ENCODE assay signal across 22 cellular contexts in the genomic region with DNA sequence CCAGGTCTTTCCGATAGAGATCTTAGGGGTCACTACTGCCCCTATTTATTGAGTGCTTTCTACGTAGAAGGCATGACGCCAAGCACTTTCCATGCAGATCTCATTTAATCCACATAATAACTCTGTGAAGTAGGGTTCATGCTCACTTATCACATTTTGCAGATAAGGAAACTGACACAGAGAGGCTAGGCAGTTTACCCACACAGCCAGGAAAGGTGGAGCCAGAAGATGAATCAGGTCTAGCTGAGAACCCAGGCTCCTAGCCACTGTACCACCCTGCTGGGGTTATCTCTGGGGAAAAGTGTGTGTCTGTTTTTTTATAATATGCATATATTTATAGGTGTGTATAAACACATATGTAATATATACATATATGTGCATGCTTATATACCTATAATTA.
"Had no signal": no experiment of that assay in that cellular context is flagged by ENCODE, and none has a peak within 500 bp of the region (broad histone marks: within the 10 kb centered on the region; RNA-seq: fewer than 3 reads in every experiment).

No MANE protein-coding gene starts in this region.

- H3K4me3 ChIP-seq: coronary artery, dorsolateral prefrontal cortex, esophagus muscularis mucosa, gastroesophageal sphincter, heart right ventricle, left ventricle myocardium inferior, lower lobe of right lung, mucosa of descending colon had no signal

- H3K36me3 Mint-ChIP-seq: immature natural killer cell, mesothelial cell of epicardium, naive B cell had no signal

- H3K4me1 ChIP-seq: esophagus muscularis mucosa, foreskin keratinocyte, gastroesophageal sphincter, heart right ventricle, left ventricle myocardium inferior, lower lobe of right lung had no signal

- H3K4me3 Mint-ChIP-seq: immature natural killer cell, mesothelial cell of epicardium, naive B cell had no signal

- H3K36me3 ChIP-seq: esophagus muscularis mucosa, gastroesophageal sphincter, heart right ventricle, left ventricle myocardium inferior, lower lobe of right lung had no signal

- H3K27me3 Mint-ChIP-seq: naive B cell had no signal

- H3K27ac Mint-ChIP-seq: immature natural killer cell, mesothelial cell of epicardium had no signal

- H3K4me1 Mint-ChIP-seq: immature natural killer cell, mesothelial cell of epicardium had no signal

- H3K9me3 ChIP-seq: esophagus muscularis mucosa, gastroesophageal sphincter, heart right ventricle, left ventricle myocardium inferior, lower lobe of right lung, mucosa of descending colon had no signal

- DNase-seq: dermis blood vessel endothelial cell; dorsolateral prefrontal cortex; effector CD4-positive, alpha-beta T cell; effector memory CD4-positive, alpha-beta T cell; foreskin keratinocyte; head of caudate nucleus; heart right ventricle; hippocampal formation; immature natural killer cell; islet precursor cell; kidney; kidney glomerular epithelial cell; left colon; left ventricle myocardium inferior; lower lobe of right lung; mesenchymal stem cell; mucosa of descending colon; naive B cell had no signal

- H3K27me3 ChIP-seq: dorsolateral prefrontal cortex had no signal

- H3K27ac ChIP-seq: coronary artery, esophagus muscularis mucosa, foreskin keratinocyte, gastroesophageal sphincter, heart right ventricle, left ventricle myocardium inferior, lower lobe of right lung had no signal
